9 cellular contexts compared by ENCODE assay signal in the genomic region with DNA sequence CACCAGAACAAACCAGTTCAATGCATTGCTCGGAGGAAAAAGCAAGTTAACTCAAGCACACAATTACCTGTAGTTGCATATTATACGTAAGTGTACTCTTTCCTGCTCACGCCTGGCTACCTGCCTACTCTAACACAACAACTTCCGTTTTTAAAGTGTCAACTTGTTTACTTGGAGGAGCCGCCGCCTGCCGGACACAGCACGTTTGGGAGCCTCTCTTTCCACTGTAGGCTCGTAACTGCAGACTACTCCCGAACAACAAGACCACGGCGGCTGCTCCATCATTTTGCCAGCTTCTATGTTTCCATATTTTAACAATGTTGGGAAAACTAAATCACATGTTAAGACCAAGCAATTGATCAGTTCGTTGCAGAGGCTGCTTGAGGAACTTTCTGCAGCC. TPM values are rescaled to one million over a fixed set of nuclear protein-coding genes. Genes with fewer than 3 reads are reported as not detected.
A peak's percentile ranks its signal among the peaks of the same experiment; 100 is the strongest.
DNase-seq lines count a peak whose midpoint lies in the region; ATAC-seq and TF ChIP-seq lines count a peak whose summit lies in the region.
"Had no signal": no experiment of that assay in that cellular context is flagged by ENCODE, and none has a peak within 500 bp of the region (broad histone marks: within the 10 kb centered on the region; RNA-seq: fewer than 3 reads in every experiment).

No MANE protein-coding gene starts in this region.

- H3K4me3 Mint-ChIP-seq in HFFc6 (peak overlapping the region; percentile 69), T-helper 17 cell (no peak overlapping the region)
- H3K4me3 Mint-ChIP-seq in activated T-cell treated with anti-CD3 and anti-CD28 coated beads, Interleukin-2, amount 50 U/mL, for 72 hours: no peak overlapping the region

- intact Hi-C loops in stomach (cut with DNase I; ENCODE audit: low total_unique reads): no loop called here

- peak overlapping the region; percentile 44 for H3K4me3 ChIP-seq in WI38 (ENCODE audit: low read depth, low read length)
- H3K4me3 ChIP-seq in stomach: peak overlapping the region in 2 of 4 donors; percentile 39 to 41

- DNase-seq in HFFc6: peak; percentile 9
- DNase-seq in iPS-NIHi7 (ENCODE audit: extremely low spot score): peak; percentile 60
- peak; percentile 36 for DNase-seq in stomach
- no peak for DNase-seq in stimulated activated CD4-positive, alpha-beta T cell treated with anti-CD3 and anti-CD28 coated beads, Interleukin-4, amount 100 ng/mL, for 24 hours
- DNase-seq in activated T-cell treated with anti-CD3 and anti-CD28 coated beads, Interleukin-2, amount 50 U/mL, for 72 hours: no peak
- DNase-seq in T-helper 17 cell: no peak
- DNase-seq: gastrocnemius medialis had no signal

- peaks cover 0 to 62% (median 27%) of the 10 kb centered on the region in 3 donors for H3K27me3 ChIP-seq in stomach

- 3 to 6% (median 4%) methylated on average over 13 of the region's 13 CpGs for WGBS in stomach, 5 donors

- peaks cover 12 to 19% (median 16%) of the 10 kb centered on the region in 4 donors for H3K4me1 ChIP-seq in stomach
- H3K4me1 ChIP-seq: gastrocnemius medialis had no signal

- TF ChIP-seq CTCF in HFFc6 (IDR thresholded peaks at IDR 0.05) (peak; percentile 33; the same call in 1 of the 2 replicates), WI38 (IDR thresholded peaks at IDR 0.05; ENCODE audit: low read depth, low read length) (no peak), stomach (IDR thresholded peaks at IDR 0.05) (no peak)

- ATAC-seq in activated T-cell treated with anti-CD3 and anti-CD28 coated beads, Interleukin-2, amount 50 U/mL, for 72 hours (replicated peaks in 1 of 2): no peak
- no peak for ATAC-seq in T-helper 17 cell
- ATAC-seq: gastrocnemius medialis had no signal

- no peaks in the 10 kb centered on the region for H3K9me3 ChIP-seq in stomach
- no peaks in the 10 kb centered on the region for H3K9me3 ChIP-seq in T-helper 17 cell (ENCODE audit: control insufficient read depth, low read length, poor library complexity, severe bottlenecking)
- H3K9me3 ChIP-seq: gastrocnemius medialis had no signal

- H3K36me3 ChIP-seq in stomach: no peaks in the 10 kb centered on the region
- H3K36me3 ChIP-seq: gastrocnemius medialis had no signal

- H3K36me3 Mint-ChIP-seq in HFFc6 (ENCODE audit: low read depth): no peaks in the 10 kb centered on the region; the same call in 1 of the 2 replicates
- no peaks in the 10 kb centered on the region for H3K36me3 Mint-ChIP-seq in activated T-cell treated with anti-CD3 and anti-CD28 coated beads, Interleukin-2, amount 50 U/mL, for 72 hours (ENCODE audit: insufficient read depth in 2 of 2)
- H3K36me3 Mint-ChIP-seq in T-helper 17 cell (ENCODE audit: low read depth): no peaks in the 10 kb centered on the region

- peaks cover 9% of the 10 kb centered on the region for H3K27me3 Mint-ChIP-seq in HFFc6 (ENCODE audit: insufficient read depth)
- H3K27me3 Mint-ChIP-seq in activated T-cell treated with anti-CD3 and anti-CD28 coated beads, Interleukin-2, amount 50 U/mL, for 72 hours (ENCODE audit: low read depth): peaks cover 24% of the 10 kb centered on the region
- peaks cover 23% of the 10 kb centered on the region for H3K27me3 Mint-ChIP-seq in T-helper 17 cell

- H3K4me1 Mint-ChIP-seq in HFFc6 (ENCODE audit: low read depth) (peaks cover 31% of the 10 kb centered on the region), T-helper 17 cell (no peaks in the 10 kb centered on the region)
- H3K4me1 Mint-ChIP-seq in activated T-cell treated with anti-CD3 and anti-CD28 coated beads, Interleukin-2, amount 50 U/mL, for 72 hours (ENCODE audit: low read depth): peaks cover 4% of the 10 kb centered on the region

- no peak for TF ChIP-seq EP300 in stomach (IDR thresholded peaks at IDR 0.05)

- no peak overlapping the region for H3K27ac ChIP-seq in stomach
- H3K27ac ChIP-seq: gastrocnemius medialis had no signal

- TF ChIP-seq POLR2A in stomach (IDR thresholded peaks at IDR 0.05): no peak

- no peaks in the 10 kb centered on the region for H3K9me3 Mint-ChIP-seq in HFFc6
- no peaks in the 10 kb centered on the region for H3K9me3 Mint-ChIP-seq in activated T-cell treated with anti-CD3 and anti-CD28 coated beads, Interleukin-2, amount 50 U/mL, for 72 hours

- H3K27ac Mint-ChIP-seq in HFFc6 (no peak overlapping the region), T-helper 17 cell (no peak overlapping the region)
- H3K27ac Mint-ChIP-seq in activated T-cell treated with anti-CD3 and anti-CD28 coated beads, Interleukin-2, amount 50 U/mL, for 72 hours: no peak overlapping the region

RNA-seq across cellular contexts. Expression of gene MTNR1A, which starts 0.9 kb away (rescaled TPM):
- total RNA-seq in HFFc6 (2021; fragmentation: NEBNext Ultra II Directional; extraction: Animal tissue kit (Norgen Biotek cat#: 25700)): not detected
- total RNA-seq in stomach (under 1 TPM in 1 of 5 donors, not detected in 4; 0.55 TPM), T-helper 17 cell (not detected)
- not detected for polyA plus RNA-seq in stomach
- total RNA-seq in activated T-cell treated with anti-CD3 and anti-CD28 coated beads, Interleukin-2, amount 50 U/mL, for 72 hours: not detected
- total RNA-seq: activated CD8-positive, alpha-beta memory T cell treated with anti-CD3 and anti-CD28 coated beads for 36 hours; gastrocnemius medialis had no signal

Comparison
In these comparisons a context has a peak if more than half of its experiments do, and no peak if none do; other contexts are left out.
1. DNase-seq: peak in HFFc6 (single experiment), iPS-NIHi7 (single experiment) and stomach (single experiment); none in stimulated activated CD4-positive, alpha-beta T cell treated with anti-CD3 and anti-CD28 coated beads, Interleukin-4, amount 100 ng/mL, for 24 hours (single experiment), activated T-cell treated with anti-CD3 and anti-CD28 coated beads, Interleukin-2, amount 50 U/mL, for 72 hours (0 of 2) and T-helper 17 cell (0 of 3).